ENCODE assay signal across 23 cellular contexts in the genomic region with DNA sequence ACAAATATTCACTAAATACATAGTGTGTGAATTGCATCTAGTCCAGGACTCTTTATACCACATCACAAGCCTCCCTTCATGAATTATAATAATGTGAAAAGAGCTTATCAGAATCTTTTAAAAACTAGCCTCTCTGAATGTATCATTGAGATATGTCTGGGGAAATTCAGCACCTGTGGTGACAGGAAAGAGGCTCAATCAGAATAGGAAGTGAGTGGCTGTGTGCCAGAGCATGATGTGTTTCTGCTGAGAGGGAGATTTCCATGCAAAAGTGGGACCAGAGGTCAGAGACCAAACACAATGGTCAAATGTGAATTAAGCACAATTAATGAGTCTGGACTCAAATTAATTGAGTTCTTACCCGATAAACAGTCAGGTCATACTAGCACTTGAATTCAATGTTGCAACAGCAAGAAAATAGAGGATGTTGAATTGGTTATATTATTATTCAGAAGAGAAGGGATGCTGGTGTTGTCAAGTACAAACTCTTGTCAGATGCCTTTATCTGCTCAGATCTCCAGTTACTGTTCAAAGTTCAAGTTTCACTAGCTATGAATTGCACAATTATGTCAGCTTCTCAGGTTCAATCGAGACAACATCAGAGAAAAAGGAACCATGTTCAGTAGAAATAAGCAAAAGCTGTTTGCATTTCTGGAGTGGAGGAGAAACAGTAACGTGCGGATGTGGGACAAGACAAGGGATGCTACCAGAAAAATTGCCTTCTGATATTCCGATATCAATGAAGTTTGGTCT.
DNase-seq lines count a peak whose midpoint lies in the region; ATAC-seq and TF ChIP-seq lines count a peak whose summit lies in the region.
"Had no signal": no experiment of that assay in that cellular context is flagged by ENCODE, and none has a peak within 500 bp of the region (broad histone marks: within the 10 kb centered on the region; RNA-seq: fewer than 3 reads in every experiment).

No MANE protein-coding gene starts in this region.

- H3F3A ChIP-seq in PC-9 (ENCODE audit: insufficient read depth, low read depth) = no peaks in the 10 kb centered on the region

- BruUV-seq in PC-9 (replicated peaks; lab: Mats Ljungman, UMichigan) = no TSS peak

- no peaks in the 10 kb centered on the region for H3K27me3 ChIP-seq in PC-9 (ENCODE audit: insufficient read depth, low read depth)
- H3K27me3 ChIP-seq in transverse colon = no peaks in the 10 kb centered on the region
- H3K27me3 ChIP-seq in testis = no peaks in the 10 kb centered on the region
- H3K27me3 ChIP-seq: BE2C had no signal

- in situ Hi-C loops in transverse colon (cut with MboI; ENCODE audit: low pct_ligation_motif_present in 1 of 4, low pct_unique_long_range_greater_than_20kb in 1 of 4, low sequenced_read_pairs in 3 of 4) = no loop called here

- DNase-seq in NCI-H748 (lab: John Stamatoyannopoulos, UW; ENCODE audit: unreplicated experiment) (peak; percentile 8), NCI-H748 treated with DMSO at 0.1 percent for 48 hours (lab: John Stamatoyannopoulos, UW) (no peak), PC-9 (no peak), left colon (no peak), transverse colon (no peak), testis (no peak), superior temporal gyrus (ENCODE audit: extremely low spot score) (no peak)
- DNase-seq: activated CD4-positive, alpha-beta T cell treated with anti-CD3 and anti-CD28 coated beads, Interleukin-2, amount 50 U/mL, for 4 hours; activated CD4-positive, CD25-positive, alpha-beta regulatory T cell; activated CD8-positive, alpha-beta memory T cell treated with anti-CD3 and anti-CD28 coated beads, Interleukin-2, amount 50 U/mL, for 4 hours; aorta; BE2C; DMS79 treated with DMSO at 0.1 percent for 48 hours; NCI-H187 treated with DMSO at 0.1 percent for 48 hours; NCI-H2227 treated with DMSO at 0.1 percent for 48 hours; NK-92 treated with Interleukin-12 subunit alpha and Interleukin-12 subunit beta, amount 100 ng/mL, for 24 hours; occipital lobe; SHP77 treated with DMSO at 0.1 percent for 48 hours; substantia nigra; SW 1271; T1000 had no signal

- POLR2A ChIA-PET in PC-9 (lab: Charles Lee; ENCODE audit: unreplicated experiment) = no interaction called here

- H3K4me2 ChIP-seq in PC-9 = peak overlapping the region; percentile 73

- 57 to 64% methylated on average over 5 of the region's 5 CpGs for WGBS in transverse colon (ENCODE audit: low coverage in 1 of 2), 2 donors
- WGBS in testis, 2 donors = 89 to 91% methylated on average over 5 of the region's 5 CpGs

- H3K79me2 ChIP-seq in PC-9 (ENCODE audit: low read depth) = no peaks in the 10 kb centered on the region

- H3K36me3 ChIP-seq in PC-9 (ENCODE audit: low read depth) (no peaks in the 10 kb centered on the region), transverse colon (no peaks in the 10 kb centered on the region), testis (ENCODE audit: low read depth, missing control alignments) (no peaks in the 10 kb centered on the region)
- H3K36me3 ChIP-seq: BE2C had no signal

- H3K4me1 ChIP-seq in PC-9 (replicated peaks; ENCODE audit: insufficient read depth) (peaks cover 22% of the 10 kb centered on the region), transverse colon (peaks cover 0 to 22% (median 10%) of the 10 kb centered on the region in 4 donors), testis (no peaks in the 10 kb centered on the region)
- H3K4me1 ChIP-seq: BE2C had no signal

- H4K20me1 ChIP-seq in PC-9 (ENCODE audit: insufficient read depth) = no peaks in the 10 kb centered on the region

- H3K4me3 ChIP-seq in PC-9 (no peak overlapping the region), transverse colon (no peak overlapping the region), testis (no peak overlapping the region)

- no peak overlapping the region for H3K27ac ChIP-seq in PC-9
- peak overlapping the region; percentile 66 to 75 (median 70) for H3K27ac ChIP-seq in transverse colon
- no peak overlapping the region for H3K27ac ChIP-seq in testis

- TF ChIP-seq CTCF in PC-9 (conservative IDR thresholded peaks at IDR 0.05) = no peak
- no peak for TF ChIP-seq CTCF in transverse colon (IDR thresholded peaks at IDR 0.05)
- TF ChIP-seq CTCF in testis (IDR thresholded peaks at IDR 0.05) = no peak

- no peak overlapping the region for H2AFZ ChIP-seq in PC-9

- CTCF ChIA-PET in PC-9 (lab: Charles Lee) = no interaction called here

- no peaks in the 10 kb centered on the region for H3K9me2 ChIP-seq in PC-9 (ENCODE audit: insufficient read depth)

- TF ChIP-seq EP300 in transverse colon (IDR thresholded peaks at IDR 0.05; ENCODE audit: low read depth) = no peak

- intact Hi-C loops in PC-9 (cut with micrococcal nuclease; ENCODE audit: unreplicated experiment) = no loop called here
- intact Hi-C loops in left colon (cut with DNase I, micrococcal nuclease) = no loop called here
- intact Hi-C loops in transverse colon (cut with DNase I; ENCODE audit: low total_unique reads) = no loop called here
- intact Hi-C loops in testis (cut with DNase I; ENCODE audit: low total_unique reads) = no loop called here

- TF ChIP-seq POLR2A in transverse colon (IDR thresholded peaks at IDR 0.05) = no peak
- TF ChIP-seq POLR2A in testis (IDR thresholded peaks at IDR 0.05) = no peak

- ATAC-seq in left colon (peak; percentile 93), GM21825 (IDR thresholded peaks at IDR 0.05; ENCODE audit: unreplicated experiment) (no peak)
- ATAC-seq: HCT116 had no signal

- H3K9me3 ChIP-seq in PC-9 (ENCODE audit: insufficient read depth, low read depth) = peaks cover 14% of the 10 kb centered on the region; the same call in 1 of the 2 replicates
- H3K9me3 ChIP-seq in transverse colon = peaks cover 0 to 11% of the 10 kb centered on the region in 2 donors
- H3K9me3 ChIP-seq in testis = no peaks in the 10 kb centered on the region
- H3K9me3 ChIP-seq: BE2C had no signal

Comparison
In these comparisons a context has a peak if more than half of its experiments do, and no peak if none do; other contexts are left out.
1. H3K27ac ChIP-seq: peak in transverse colon (4 of 4); none in PC-9 (single experiment) and testis (0 of 2).